8 cellular contexts compared by ENCODE assay signal in the genomic region with DNA sequence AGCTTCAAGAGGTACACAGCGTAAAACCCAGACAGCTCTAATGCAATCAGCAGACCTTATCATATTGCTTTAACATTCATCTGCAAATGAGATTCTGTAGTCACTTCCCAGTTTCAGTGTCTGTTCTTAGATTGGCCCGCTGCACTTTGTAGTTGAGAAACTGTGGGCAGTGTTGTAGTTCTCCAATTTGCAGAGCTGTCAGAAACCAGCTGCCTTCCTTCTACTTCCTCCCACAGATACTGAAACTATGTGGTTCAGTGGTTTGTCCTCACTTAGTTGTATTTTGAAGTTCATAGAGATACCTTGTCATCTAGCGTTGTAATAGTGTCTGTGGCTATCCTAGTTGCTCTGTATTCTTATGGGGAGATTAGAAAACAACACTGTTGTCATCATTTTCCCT. TPM values are rescaled to one million over a fixed set of nuclear protein-coding genes. Genes with fewer than 3 reads are reported as not detected.
A peak's percentile ranks its signal among the peaks of the same experiment; 100 is the strongest.
DNase-seq lines count a peak whose midpoint lies in the region; ATAC-seq and TF ChIP-seq lines count a peak whose summit lies in the region.

No MANE protein-coding gene starts in this region.

- no peaks in the 10 kb centered on the region for H4K20me1 ChIP-seq in OCI-LY7 (ENCODE audit: insufficient read depth, low read length)

- TF ChIP-seq CTCF in OCI-LY7 (conservative IDR thresholded peaks at IDR 0.05; ENCODE audit: low read length) = no peak
- no peak for TF ChIP-seq CTCF in esophagus squamous epithelium (IDR thresholded peaks at IDR 0.05)

- H3K27ac ChIP-seq in OCI-LY7 (ENCODE audit: low read depth, low read length, poor library complexity, severe bottlenecking) (peak overlapping the region; percentile 77), esophagus squamous epithelium (no peak overlapping the region)

- DNase-seq in OCI-LY7 (ENCODE audit: low spot score) (peak; percentile 92), esophagus squamous epithelium (lab: John Stamatoyannopoulos, UW) (peak; percentile 11), cortex of kidney (lab: John Stamatoyannopoulos, UW) (no peak), HK-2 (ENCODE audit: unreplicated experiment) (no peak), 8988T (no peak)
- peak; percentile 51 for DNase-seq in stimulated activated CD8-positive, alpha-beta memory T cell treated with anti-CD3 and anti-CD28 coated beads, Interleukin-4, amount 100 ng/mL, for 48 hours

- H3K9me2 ChIP-seq in OCI-LY7 (ENCODE audit: insufficient read depth, low read length) = no peaks in the 10 kb centered on the region

- CTCF ChIA-PET in OCI-LY7 (lab: Charles Lee; ENCODE audit: unreplicated experiment) = no interaction called here

- ATAC-seq in GM18873 (IDR thresholded peaks at IDR 0.05; ENCODE audit: low FRiP score, unreplicated experiment) = peak; percentile 100
- ATAC-seq in HG02840 (IDR thresholded peaks at IDR 0.05; ENCODE audit: low FRiP score, unreplicated experiment) = peak; percentile 100

- TF ChIP-seq POLR2A in esophagus squamous epithelium (IDR thresholded peaks at IDR 0.05) = no peak

- intact Hi-C loops in OCI-LY7 (cut with micrococcal nuclease; ENCODE audit: unreplicated experiment) = loop anchor here (2.0 kb wide), 1 partner anchor 54 kb away; a partner anchor contains a TSS
- intact Hi-C loops in esophagus squamous epithelium (cut with DNase I) = no loop called here

- H3K9me3 ChIP-seq in OCI-LY7 (ENCODE audit: low read length) (peaks cover 8% of the 10 kb centered on the region; the same call in 1 of the 2 replicates), esophagus squamous epithelium (no peaks in the 10 kb centered on the region)

- no peaks in the 10 kb centered on the region for H3K79me2 ChIP-seq in OCI-LY7 (ENCODE audit: insufficient read depth, low read depth, low read length)

- H3K4me1 ChIP-seq in OCI-LY7 (ENCODE audit: insufficient read depth, low read length, poor library complexity, severe bottlenecking) (peaks cover 28% of the 10 kb centered on the region), esophagus squamous epithelium (no peaks in the 10 kb centered on the region)

- H2AFZ ChIP-seq in OCI-LY7 (ENCODE audit: low read length) = no peak overlapping the region

- no TSS peak for BruUV-seq in OCI-LY7 (replicated peaks; lab: Mats Ljungman, UMichigan)

- H3K36me3 ChIP-seq in OCI-LY7 (ENCODE audit: insufficient read depth, low read length) (peaks cover 24% of the 10 kb centered on the region), esophagus squamous epithelium (peaks cover 0 to 25% (median 0%) of the 10 kb centered on the region in 3 donors)

- 63 to 69% methylated on average over 3 of the region's 3 CpGs for WGBS in esophagus squamous epithelium, 2 donors

- no peak overlapping the region for H3K4me3 ChIP-seq in OCI-LY7 (ENCODE audit: low read depth, low read length, poor library complexity, severe bottlenecking)
- H3K4me3 ChIP-seq in esophagus squamous epithelium = no peak overlapping the region

- H3K27me3 ChIP-seq in esophagus squamous epithelium = no peaks in the 10 kb centered on the region

- H3K4me2 ChIP-seq in OCI-LY7 (ENCODE audit: low read length) = peak overlapping the region; percentile 74

- POLR2A ChIA-PET in OCI-LY7 (lab: Charles Lee) = interaction anchor here (0.6 to 1.4 kb wide), 3 partner anchors 10 to 886 kb away, joined by 3 to 6 read pairs (median 5); no protein-coding TSS in a partner anchor

RNA-seq across cellular contexts. Expression of a gene that starts 39.6 kb away (rescaled TPM):
- not detected in 2 replicates for total RNA-seq in OCI-LY7 (2014; rRNA removed; shearing (Covaris generic))
- total RNA-seq in OCI-LY7 (2022) = not detected in 2 replicates
- under 1 TPM in 3 of 4 donors, not detected in 1; 0.40 to 0.76 (median 0.47) TPM for total RNA-seq in esophagus squamous epithelium

RNA-seq across cellular contexts. Expression of a gene that starts 53.4 kb away (rescaled TPM):
- 17.8 and 19.7 TPM in 2 replicates for total RNA-seq in OCI-LY7 (2014; rRNA removed; shearing (Covaris generic))
- total RNA-seq in OCI-LY7 (2022) = 47.7 and 54.7 TPM in 2 replicates
- total RNA-seq in esophagus squamous epithelium = 10 to 100 TPM; 11.3 to 15.7 (median 13.6) TPM

Comparison
In these comparisons a context has a peak if more than half of its experiments do, and no peak if none do; other contexts are left out.
1. DNase-seq: peak in OCI-LY7 (single experiment), esophagus squamous epithelium (single experiment) and stimulated activated CD8-positive, alpha-beta memory T cell treated with anti-CD3 and anti-CD28 coated beads, Interleukin-4, amount 100 ng/mL, for 48 hours (single experiment); none in cortex of kidney (single experiment), HK-2 (single experiment) and 8988T (single experiment).